In genomic region chr4:76753814-76754213, GRCh38 we compare ENCODE assay signal across 10 cellular contexts.
DNase-seq lines count a peak whose midpoint lies in the region; ATAC-seq and FAIRE-seq lines count a peak whose summit lies in the region.
"Had no signal": no experiment of that assay in that cellular context is flagged by ENCODE, and none has a peak within 500 bp of the region (broad histone marks: within the 10 kb centered on the region; RNA-seq: fewer than 3 reads in every experiment).

No MANE protein-coding gene starts in this region.

- intact Hi-C loops in sciatic nerve (cut with DNase I), result loop anchor here (10.0 kb wide), 2 partner anchors 229 to 329 kb away; partner anchors contain the start of gene CCDC158

- peak; percentile 56 for ATAC-seq in sciatic nerve

- peak; percentile 27 for FAIRE-seq in G401.6 (lab: Jason Lieb, UNC)
- FAIRE-seq: TTC549 had no signal

- peak; percentile 71 for DNase-seq in amniotic epithelial cell (ENCODE audit: low read depth)
- peak; percentile 97 for DNase-seq in foreskin melanocyte
- DNase-seq in sciatic nerve (ENCODE audit: low spot score), result no peak
- no peak for DNase-seq in putamen (ENCODE audit: low spot score)
- no peak for DNase-seq in iPS-NIHi11 (ENCODE audit: low spot score)
- no peak for DNase-seq in stimulated activated CD4-positive, alpha-beta T cell treated with anti-CD3 and anti-CD28 coated beads, Interleukin-15, amount 100 ng/mL, for 24 hours
- DNase-seq in Kasumi-1 (lab: John Stamatoyannopoulos, UW), result no peak
- DNase-seq: NCI-H2171 treated with DMSO at 0.1 percent for 48 hours had no signal

Comparison
In these comparisons a context has a peak if more than half of its experiments do, and no peak if none do; other contexts are left out.
1. DNase-seq: peak in amniotic epithelial cell (single experiment) and foreskin melanocyte (single experiment); none in sciatic nerve (single experiment), putamen (single experiment), iPS-NIHi11 (single experiment), stimulated activated CD4-positive, alpha-beta T cell treated with anti-CD3 and anti-CD28 coated beads, Interleukin-15, amount 100 ng/mL, for 24 hours (single experiment) and Kasumi-1 (0 of 2).